Comparison of ENCODE assay signal across 1 cellular context in genomic region chr14:33126433-33126832, GRCh38.
TF ChIP-seq lines count a peak whose summit lies in the region.

No MANE protein-coding gene starts in this region.

TF ChIP-seq in GM23338, 12 proteins besides CTCF, POLR2A, EP300 and RAD21 (continued from another document):
- TF ChIP-seq ZNF462 (CRISPR knock-in tag; IDR thresholded peaks at IDR 0.05) (no peak), EZH2 (IDR thresholded peaks at IDR 0.05; ENCODE audit: low read depth, unreplicated experiment) (no peak), ZNF331 (CRISPR knock-in tag; IDR thresholded peaks at IDR 0.05; ENCODE audit: low read depth) (no peak), EZH2phosphoT487 (IDR thresholded peaks at IDR 0.05; ENCODE audit: unreplicated experiment) (no peak)
